Comparison of ENCODE assay signal across 16 cellular contexts in genomic region chr9:81656871-81657337, GRCh38.
"Had no signal": no experiment of that assay in that cellular context is flagged by ENCODE, and none has a peak within 500 bp of the region (broad histone marks: within the 10 kb centered on the region; RNA-seq: fewer than 3 reads in every experiment).

No MANE protein-coding gene starts in this region.

- ATAC-seq: activated naive CD4-positive, alpha-beta T cell treated with anti-CD3 and anti-CD28 coated beads, Interleukin-2, amount 50 U/mL, for 72 hours; sciatic nerve had no signal

- H3K27me3 ChIP-seq: spleen, tibial nerve, vagina had no signal

- H3K36me3 ChIP-seq: vagina had no signal

- H3K27ac ChIP-seq: psoas muscle, tibial nerve, vagina had no signal

- H3K4me3 ChIP-seq: psoas muscle, tibial nerve, vagina had no signal

- DNase-seq: activated CD4-positive, alpha-beta T cell treated with anti-CD3 and anti-CD28 coated beads, Interleukin-2, amount 50 U/mL, for 4 hours; activated CD4-positive, CD25-positive, alpha-beta regulatory T cell treated with anti-CD3 and anti-CD28 coated beads, Interleukin-2, amount 50 U/mL, for 72 hours; activated effector memory CD4-positive, alpha-beta T cell treated with anti-CD3 and anti-CD28 coated beads, Interleukin-2, amount 50 U/mL, for 16 hours; activated T-cell treated with anti-CD3 and anti-CD28 coated beads, Interleukin-2, amount 50 U/mL, for 24 hours; dermis blood vessel endothelial cell; erythroblast; left colon; mesenchymal stem cell; nephron progenitor cell; psoas muscle; spleen; stimulated activated CD4-positive, alpha-beta T cell treated with anti-CD3 and anti-CD28 coated beads, Interleukin-2, amount 100 ng/mL, for 48 hours had no signal

- H3K9me3 ChIP-seq: psoas muscle, spleen, tibial nerve, vagina had no signal
